ENCODE assay signal across 18 cellular contexts in genomic region chr6:136703331-136703846, GRCh38.
"Had no signal": no experiment of that assay in that cellular context is flagged by ENCODE, and none has a peak within 500 bp of the region (broad histone marks: within the 10 kb centered on the region; RNA-seq: fewer than 3 reads in every experiment).

No MANE protein-coding gene starts in this region.

- ATAC-seq: activated CD8-positive, alpha-beta T cell treated with anti-CD3 and anti-CD28 coated beads for 36 hours; activated naive CD8-positive, alpha-beta T cell treated with anti-CD3 and anti-CD28 coated beads, Interleukin-2, amount 50 U/mL, for 24 hours; activated T-cell treated with anti-CD3 and anti-CD28 coated beads, Interleukin-2, amount 50 U/mL, for 72 hours; left cardiac atrium; lower lobe of right lung; naive thymus-derived CD4-positive, alpha-beta T cell had no signal

- H3K4me3 Mint-ChIP-seq: activated CD8-positive, alpha-beta T cell treated with anti-CD3 and anti-CD28 coated beads for 36 hours; activated naive CD8-positive, alpha-beta T cell treated with anti-CD3 and anti-CD28 coated beads, Interleukin-2, amount 50 U/mL, for 24 hours; activated T-cell treated with anti-CD3 and anti-CD28 coated beads, Interleukin-2, amount 50 U/mL, for 72 hours; naive thymus-derived CD4-positive, alpha-beta T cell had no signal

- H3K27ac Mint-ChIP-seq: activated CD8-positive, alpha-beta T cell treated with anti-CD3 and anti-CD28 coated beads for 36 hours; activated naive CD8-positive, alpha-beta T cell treated with anti-CD3 and anti-CD28 coated beads, Interleukin-2, amount 50 U/mL, for 24 hours; activated T-cell treated with anti-CD3 and anti-CD28 coated beads, Interleukin-2, amount 50 U/mL, for 72 hours had no signal

- H3K27me3 Mint-ChIP-seq: activated CD8-positive, alpha-beta T cell treated with anti-CD3 and anti-CD28 coated beads for 36 hours; activated naive CD8-positive, alpha-beta T cell treated with anti-CD3 and anti-CD28 coated beads, Interleukin-2, amount 50 U/mL, for 24 hours; naive thymus-derived CD4-positive, alpha-beta T cell had no signal

- DNase-seq: activated CD8-positive, alpha-beta memory T cell treated with anti-CD3 and anti-CD28 coated beads, Interleukin-2, amount 50 U/mL, for 4 hours; activated CD8-positive, alpha-beta T cell treated with anti-CD3 and anti-CD28 coated beads for 36 hours; activated naive CD4-positive, alpha-beta T cell treated with Interleukin-2 at 50 U/mL for 16 hours; activated naive CD8-positive, alpha-beta T cell treated with anti-CD3 and anti-CD28 coated beads, Interleukin-2, amount 50 U/mL, for 24 hours; activated T-cell treated with anti-CD3 and anti-CD28 coated beads, Interleukin-2, amount 50 U/mL, for 72 hours; caudate nucleus; effector memory CD4-positive, alpha-beta T cell; erythroblast; hippocampal formation; left cardiac atrium; lower lobe of right lung; naive thymus-derived CD4-positive, alpha-beta T cell; nucleus accumbens; small intestine; T1000 had no signal

- H3K9me3 Mint-ChIP-seq: activated CD8-positive, alpha-beta T cell treated with anti-CD3 and anti-CD28 coated beads for 36 hours; activated naive CD8-positive, alpha-beta T cell treated with anti-CD3 and anti-CD28 coated beads, Interleukin-2, amount 50 U/mL, for 24 hours; activated T-cell treated with anti-CD3 and anti-CD28 coated beads, Interleukin-2, amount 50 U/mL, for 72 hours; naive thymus-derived CD4-positive, alpha-beta T cell had no signal

- H3K9me3 ChIP-seq: lower lobe of right lung, right atrium auricular region, tibial nerve, vagina had no signal
